ENCODE assay signal across 8 cellular contexts in the genomic region with DNA sequence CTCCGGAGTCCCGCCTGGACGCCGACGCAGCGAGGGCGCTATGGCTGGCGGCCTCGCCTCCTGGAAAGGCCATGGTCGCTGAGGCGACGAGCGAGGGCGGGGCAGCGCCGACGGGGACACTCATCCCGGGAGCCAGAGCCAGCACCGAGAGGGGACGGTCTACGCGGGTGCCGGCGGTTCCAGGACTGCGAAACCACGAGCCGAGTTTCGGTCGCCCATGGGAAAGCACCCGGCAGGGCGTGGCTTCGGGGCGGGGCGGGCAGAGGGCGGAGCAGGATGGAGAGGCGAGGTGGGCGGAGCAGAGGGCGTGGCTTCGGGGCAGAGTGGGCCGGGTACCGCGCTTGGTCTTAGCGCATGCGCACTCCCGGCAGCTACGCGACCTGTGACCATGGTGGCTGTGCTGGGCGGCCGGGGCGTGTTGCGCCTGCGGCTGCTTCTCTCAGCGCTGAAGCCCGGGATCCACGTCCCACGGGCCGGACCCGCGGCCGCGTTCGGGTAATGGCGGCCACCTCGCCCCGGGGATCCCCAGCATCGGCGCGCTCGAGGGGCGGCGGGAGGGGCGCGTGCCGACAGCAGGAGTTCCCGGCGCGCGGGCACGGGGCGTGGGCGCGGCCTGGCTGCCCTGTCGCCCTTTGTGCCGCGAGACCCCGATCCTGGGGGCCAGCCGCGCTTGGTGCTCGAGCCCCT. TPM values are rescaled to one million over a fixed set of nuclear protein-coding genes. Genes with fewer than 3 reads are reported as not detected.
A peak's percentile ranks its signal among the peaks of the same experiment; 100 is the strongest.
DNase-seq lines count a peak whose midpoint lies in the region; ATAC-seq and TF ChIP-seq lines count a peak whose summit lies in the region.

Gene BPHL (plus strand): TSS at position 359 of the 687 bp plus-strand sequence. CDS start 30 bp downstream, at position 389.

- H3K4me3 Mint-ChIP-seq in endodermal cell: peak within 1 kb of the TSS; percentile 81

- in situ Hi-C loops in Caki2 (cut with HindIII; ENCODE audit: low pct_unique_long_range_greater_than_20kb, low sequenced_read_pairs): no loop called here

- H3K27me3 ChIP-seq in endodermal cell (ENCODE audit: control insufficient read depth, insufficient read depth, low read length, poor library complexity, severe bottlenecking): no peaks in the 10 kb centered on the region

- H3K4me1 Mint-ChIP-seq in endodermal cell: peaks cover 14% of the 10 kb centered on the region

- peak within 1 kb of the TSS; percentile 97 for H3K27ac ChIP-seq in endodermal cell (ENCODE audit: low read depth, low read length)

- peaks cover 5% of the 10 kb centered on the region for H3K36me3 Mint-ChIP-seq in endodermal cell (ENCODE audit: low read depth)

- H3K36me3 ChIP-seq in endodermal cell (ENCODE audit: control insufficient read depth, insufficient read depth, low read length): peaks cover 13% of the 10 kb centered on the region

- peak within 1 kb of the TSS; percentile 98 for H3K4me3 ChIP-seq in endodermal cell (ENCODE audit: low read length)

- H3K9me3 ChIP-seq in endodermal cell (ENCODE audit: control insufficient read depth, low read length): no peaks in the 10 kb centered on the region

- H3K4me1 ChIP-seq in endodermal cell (ENCODE audit: control insufficient read depth, insufficient read depth, low read length): no peaks in the 10 kb centered on the region

- H3K9ac ChIP-seq in endodermal cell (ENCODE audit: extremely low read depth, low read length, poor library complexity, severe bottlenecking): peak within 1 kb of the TSS; percentile 56

- H3K27ac Mint-ChIP-seq in endodermal cell: peak within 1 kb of the TSS; percentile 92

- 0 to 1% methylated on average over 49 to 89 of the region's 89 CpGs for WGBS in endodermal cell (ENCODE audit: insufficient coverage in 1 of 2, insufficient read length in 1 of 2), 2 experiments

- H3K27me3 Mint-ChIP-seq in endodermal cell (ENCODE audit: insufficient read depth): no peaks in the 10 kb centered on the region

- no peaks in the 10 kb centered on the region for H3K9me3 Mint-ChIP-seq in endodermal cell

- no peak for TF ChIP-seq CTCF in endodermal cell (conservative IDR thresholded peaks at IDR 0.05)

- ATAC-seq in GM21390 (IDR thresholded peaks at IDR 0.05; ENCODE audit: unreplicated experiment): peak; percentile 89

- DNase-seq in Caki2 (ENCODE audit: low read depth): peak; percentile 94
- peak in 75 of 76 experiments; percentile 56 to 100 (median 97) for DNase-seq in HUDEP-2 (lab: John Stamatoyannopoulos, UW; ENCODE audit: unreplicated experiment in 76 of 76)
- peak; percentile 93 for DNase-seq in NOMO-1 treated with dmso at 0.1 percent for 144 hours (lab: John Stamatoyannopoulos, UW; ENCODE audit: unreplicated experiment)
- DNase-seq in activated CD8-positive, alpha-beta memory T cell treated with anti-CD3 and anti-CD28 coated beads, Interleukin-2, amount 50 U/mL, for 24 hours (ENCODE audit: extremely low read depth): peak; percentile 98
- DNase-seq in endodermal cell: peak; percentile 99
- peak; percentile 100 for DNase-seq in mesenteric fat pad (ENCODE audit: low spot score)
- peak; percentile 100 for DNase-seq in stimulated activated CD8-positive, alpha-beta memory T cell treated with anti-CD3 and anti-CD28 coated beads, Interleukin-15, amount 100 ng/mL, for 1 hour (ENCODE audit: low read depth)

RNA-seq across cellular contexts. Expression of gene BPHL, which starts in this region (rescaled TPM):
- total RNA-seq in Caki2 (2014; rRNA removed; shearing (Covaris generic); ENCODE audit: low replicate concordance): 29.5 and 35.9 TPM in 2 replicates
- total RNA-seq in endodermal cell (10 to 100 TPM; 42.8 to 42.9 TPM), mesenteric fat pad (25.1 TPM)
- 33.5 TPM for polyA plus RNA-seq in endodermal cell (2013, experiment 1 of 2)
- polyA plus RNA-seq in endodermal cell (2013, experiment 2 of 2): 32.0 TPM

Comparison
In these comparisons a context has a peak if more than half of its experiments do, and no peak if none do; other contexts are left out.
1. Peak in every context shown above with its lines: DNase-seq, ATAC-seq, H3K4me3 ChIP-seq and H3K27ac ChIP-seq.